In the genomic region with DNA sequence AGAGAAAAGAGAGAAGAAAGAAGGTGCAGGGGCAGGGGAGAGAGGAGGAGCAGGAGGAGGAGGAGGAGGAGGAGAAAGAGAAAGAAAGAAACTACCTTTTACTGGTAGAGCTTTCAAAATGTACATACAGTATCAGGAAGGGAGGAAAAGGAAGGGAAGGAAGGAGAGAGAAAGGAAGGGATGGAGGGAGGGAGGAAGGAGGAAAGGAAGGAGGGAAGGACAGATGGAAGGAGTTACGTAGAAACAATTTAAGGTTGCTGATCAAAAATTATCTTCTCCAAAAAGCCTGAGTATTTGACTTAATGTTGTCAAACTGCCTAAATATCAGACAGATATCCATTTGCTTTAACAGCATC, we compare ENCODE assay signal across 1 cellular context.
TF ChIP-seq lines count a peak whose summit lies in the region.

No MANE protein-coding gene starts in this region.

TF ChIP-seq in GM23338, 12 proteins besides CTCF, POLR2A, EP300 and RAD21 (continued from another document):
- TF ChIP-seq, protein P1, sequence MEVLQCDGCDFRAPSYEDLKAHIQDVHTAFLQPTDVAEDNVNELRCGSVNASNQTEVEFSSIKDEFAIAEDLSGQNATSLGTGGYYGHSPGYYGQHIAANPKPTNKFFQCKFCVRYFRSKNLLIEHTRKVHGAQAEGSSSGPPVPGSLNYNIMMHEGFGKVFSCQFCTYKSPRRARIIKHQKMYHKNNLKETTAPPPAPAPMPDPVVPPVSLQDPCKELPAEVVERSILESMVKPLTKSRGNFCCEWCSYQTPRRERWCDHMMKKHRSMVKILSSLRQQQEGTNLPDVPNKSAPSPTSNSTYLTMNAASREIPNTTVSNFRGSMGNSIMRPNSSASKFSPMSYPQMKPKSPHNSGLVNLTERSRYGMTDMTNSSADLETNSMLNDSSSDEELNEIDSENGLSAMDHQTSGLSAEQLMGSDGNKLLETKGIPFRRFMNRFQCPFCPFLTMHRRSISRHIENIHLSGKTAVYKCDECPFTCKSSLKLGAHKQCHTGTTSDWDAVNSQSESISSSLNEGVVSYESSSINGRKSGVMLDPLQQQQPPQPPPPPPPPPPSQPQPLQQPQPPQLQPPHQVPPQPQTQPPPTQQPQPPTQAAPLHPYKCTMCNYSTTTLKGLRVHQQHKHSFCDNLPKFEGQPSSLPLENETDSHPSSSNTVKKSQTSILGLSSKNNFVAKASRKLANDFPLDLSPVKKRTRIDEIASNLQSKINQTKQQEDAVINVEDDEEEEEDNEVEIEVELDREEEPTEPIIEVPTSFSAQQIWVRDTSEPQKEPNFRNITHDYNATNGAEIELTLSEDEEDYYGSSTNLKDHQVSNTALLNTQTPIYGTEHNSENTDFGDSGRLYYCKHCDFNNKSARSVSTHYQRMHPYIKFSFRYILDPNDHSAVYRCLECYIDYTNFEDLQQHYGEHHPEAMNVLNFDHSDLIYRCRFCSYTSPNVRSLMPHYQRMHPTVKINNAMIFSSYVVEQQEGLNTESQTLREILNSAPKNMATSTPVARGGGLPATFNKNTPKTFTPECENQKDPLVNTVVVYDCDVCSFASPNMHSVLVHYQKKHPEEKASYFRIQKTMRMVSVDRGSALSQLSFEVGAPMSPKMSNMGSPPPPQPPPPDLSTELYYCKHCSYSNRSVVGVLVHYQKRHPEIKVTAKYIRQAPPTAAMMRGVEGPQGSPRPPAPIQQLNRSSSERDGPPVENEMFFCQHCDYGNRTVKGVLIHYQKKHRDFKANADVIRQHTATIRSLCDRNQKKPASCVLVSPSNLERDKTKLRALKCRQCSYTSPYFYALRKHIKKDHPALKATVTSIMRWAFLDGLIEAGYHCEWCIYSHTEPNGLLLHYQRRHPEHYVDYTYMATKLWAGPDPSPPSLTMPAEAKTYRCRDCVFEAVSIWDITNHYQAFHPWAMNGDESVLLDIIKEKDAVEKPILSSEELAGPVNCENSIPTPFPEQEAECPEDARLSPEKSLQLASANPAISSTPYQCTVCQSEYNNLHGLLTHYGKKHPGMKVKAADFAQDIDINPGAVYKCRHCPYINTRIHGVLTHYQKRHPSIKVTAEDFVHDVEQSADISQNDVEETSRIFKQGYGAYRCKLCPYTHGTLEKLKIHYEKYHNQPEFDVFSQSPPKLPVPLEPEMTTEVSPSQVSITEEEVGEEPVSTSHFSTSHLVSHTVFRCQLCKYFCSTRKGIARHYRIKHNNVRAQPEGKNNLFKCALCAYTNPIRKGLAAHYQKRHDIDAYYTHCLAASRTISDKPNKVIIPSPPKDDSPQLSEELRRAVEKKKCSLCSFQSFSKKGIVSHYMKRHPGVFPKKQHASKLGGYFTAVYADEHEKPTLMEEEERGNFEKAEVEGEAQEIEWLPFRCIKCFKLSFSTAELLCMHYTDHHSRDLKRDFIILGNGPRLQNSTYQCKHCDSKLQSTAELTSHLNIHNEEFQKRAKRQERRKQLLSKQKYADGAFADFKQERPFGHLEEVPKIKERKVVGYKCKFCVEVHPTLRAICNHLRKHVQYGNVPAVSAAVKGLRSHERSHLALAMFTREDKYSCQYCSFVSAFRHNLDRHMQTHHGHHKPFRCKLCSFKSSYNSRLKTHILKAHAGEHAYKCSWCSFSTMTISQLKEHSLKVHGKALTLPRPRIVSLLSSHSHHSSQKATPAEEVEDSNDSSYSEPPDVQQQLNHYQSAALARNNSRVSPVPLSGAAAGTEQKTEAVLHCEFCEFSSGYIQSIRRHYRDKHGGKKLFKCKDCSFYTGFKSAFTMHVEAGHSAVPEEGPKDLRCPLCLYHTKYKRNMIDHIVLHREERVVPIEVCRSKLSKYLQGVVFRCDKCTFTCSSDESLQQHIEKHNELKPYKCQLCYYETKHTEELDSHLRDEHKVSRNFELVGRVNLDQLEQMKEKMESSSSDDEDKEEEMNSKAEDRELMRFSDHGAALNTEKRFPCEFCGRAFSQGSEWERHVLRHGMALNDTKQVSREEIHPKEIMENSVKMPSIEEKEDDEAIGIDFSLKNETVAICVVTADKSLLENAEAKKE (CRISPR knock-in tag; IDR thresholded peaks at IDR 0.05): no peak
- TF ChIP-seq JUNB (IDR thresholded peaks at IDR 0.05; ENCODE audit: unreplicated experiment) (no peak), NANOG (IDR thresholded peaks at IDR 0.05; ENCODE audit: borderline replicate concordance) (no peak), ETS1 (IDR thresholded peaks at IDR 0.05) (no peak), EZH2phosphoT487 (IDR thresholded peaks at IDR 0.05; ENCODE audit: unreplicated experiment) (no peak), ZNF114 (CRISPR knock-in tag; IDR thresholded peaks at IDR 0.05) (no peak)
